In the genomic region with DNA sequence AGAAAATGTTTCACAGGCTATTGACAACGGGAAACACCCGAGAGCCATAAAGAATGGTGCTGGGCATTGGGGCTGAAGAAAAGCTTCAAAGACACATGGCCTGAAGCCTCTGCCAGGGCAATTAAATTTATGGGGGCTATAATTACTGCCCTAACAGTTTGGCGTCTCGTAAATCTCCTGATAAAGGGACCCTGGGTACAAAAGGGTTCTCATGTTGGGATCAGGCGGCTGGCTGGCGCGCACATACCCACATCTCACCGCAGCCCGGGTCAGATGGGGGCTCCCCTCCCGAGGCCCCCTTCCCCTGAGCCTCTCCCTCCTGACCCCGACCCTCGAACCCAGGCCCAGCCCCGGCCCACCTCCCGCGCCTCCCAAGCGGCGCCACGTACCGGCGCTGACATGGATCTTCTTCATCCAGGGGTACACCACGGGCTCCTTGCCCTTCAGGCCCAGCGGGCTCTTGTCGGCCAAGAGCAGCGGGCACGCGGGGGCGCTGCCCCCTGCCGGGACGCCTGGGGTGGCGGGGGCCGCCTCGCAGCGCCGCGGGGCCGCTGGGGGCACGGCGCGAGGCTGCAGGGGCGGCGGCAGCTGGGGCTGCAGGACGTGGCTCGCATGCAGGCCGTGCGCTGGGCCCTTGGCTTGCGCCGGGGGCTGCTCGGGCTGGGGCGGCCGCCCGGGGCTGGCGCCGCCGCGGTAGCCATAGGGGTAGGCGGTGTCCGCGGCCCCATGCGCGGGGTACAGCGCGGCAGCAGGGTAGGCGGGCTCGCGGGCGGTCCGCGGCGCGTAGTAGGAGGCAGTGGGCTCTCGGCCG, we compare ENCODE assay signal across 8 cellular contexts. TPM values are rescaled to one million over a fixed set of nuclear protein-coding genes. Genes with fewer than 3 reads are reported as not detected.
DNase-seq lines count a peak whose midpoint lies in the region; ATAC-seq and TF ChIP-seq lines count a peak whose summit lies in the region.

No MANE protein-coding gene starts in this region.

- ATAC-seq in right lobe of liver, result peak; percentile 9 to 18 (median 12)
- peak; percentile 42 for ATAC-seq in upper lobe of right lung
- ATAC-seq in GM21367 (IDR thresholded peaks at IDR 0.05; ENCODE audit: unreplicated experiment), result no peak
- ATAC-seq in GM19035 (IDR thresholded peaks at IDR 0.05; ENCODE audit: unreplicated experiment), result no peak
- ATAC-seq in GM19452 (IDR thresholded peaks at IDR 0.05; ENCODE audit: unreplicated experiment), result no peak

- TF ChIP-seq CTCF in right lobe of liver (IDR thresholded peaks at IDR 0.05), result peak in 1 of 4 donors; percentile 21
- no peak for TF ChIP-seq CTCF in upper lobe of right lung (IDR thresholded peaks at IDR 0.05)

- H3K4me1 ChIP-seq in right lobe of liver, result no peaks in the 10 kb centered on the region
- H3K4me1 ChIP-seq in upper lobe of right lung, result peaks cover 46% of the 10 kb centered on the region

- H3K9me3 Mint-ChIP-seq in activated T-cell treated with anti-CD3 and anti-CD28 coated beads, Interleukin-2, amount 50 U/mL, for 24 hours, result peaks cover 2% of the 10 kb centered on the region

- no peak overlapping the region for H3K27ac Mint-ChIP-seq in activated T-cell treated with anti-CD3 and anti-CD28 coated beads, Interleukin-2, amount 50 U/mL, for 24 hours

- WGBS in adipose tissue, 3 donors, result 13 to 35% (median 21%) methylated on average over 61 to 72 of the region's 72 CpGs
- 17% methylated on average over 11 of the region's 72 CpGs for WGBS in right lobe of liver (ENCODE audit: insufficient coverage, low coverage, low lambda C conversion rate, missing lambda C conversion rate)

- no peak overlapping the region for H3K4me3 Mint-ChIP-seq in activated T-cell treated with anti-CD3 and anti-CD28 coated beads, Interleukin-2, amount 50 U/mL, for 24 hours

- TF ChIP-seq POLR2A in right lobe of liver (IDR thresholded peaks at IDR 0.05), result no peak

- H3K27me3 ChIP-seq in right lobe of liver (peaks cover 0 to 22% of the 10 kb centered on the region in 2 donors), upper lobe of right lung (no peaks in the 10 kb centered on the region)

- H3K9me3 ChIP-seq in right lobe of liver, result no peaks in the 10 kb centered on the region
- H3K9me3 ChIP-seq in upper lobe of right lung, result no peaks in the 10 kb centered on the region

- H3K36me3 ChIP-seq in right lobe of liver (no peaks in the 10 kb centered on the region), upper lobe of right lung (no peaks in the 10 kb centered on the region)

- peak; percentile 40 for DNase-seq in activated T-cell treated with anti-CD3 and anti-CD28 coated beads, Interleukin-2, amount 50 U/mL, for 24 hours
- no peak for DNase-seq in activated T-cell treated with anti-CD3 and anti-CD28 coated beads for 4 hours
- no peak for DNase-seq in right lobe of liver
- DNase-seq in upper lobe of right lung, result peak; percentile 65

- H3K4me3 ChIP-seq in right lobe of liver (peak overlapping the region; percentile 38 to 50 (median 46)), upper lobe of right lung (peak overlapping the region; percentile 57)

- intact Hi-C loops in right lobe of liver (cut with DNase I), result no loop called here
- intact Hi-C loops in upper lobe of right lung (cut with DNase I), result no loop called here

- H3K27ac ChIP-seq in adipose tissue (ENCODE audit: low read depth, low read length), result peak overlapping the region; percentile 5
- peak overlapping the region; percentile 40 to 81 (median 81) for H3K27ac ChIP-seq in right lobe of liver
- peak overlapping the region; percentile 85 for H3K27ac ChIP-seq in upper lobe of right lung

- peaks cover 82% of the 10 kb centered on the region for H3K27me3 Mint-ChIP-seq in activated T-cell treated with anti-CD3 and anti-CD28 coated beads, Interleukin-2, amount 50 U/mL, for 24 hours

- no peaks in the 10 kb centered on the region for H3K36me3 Mint-ChIP-seq in activated T-cell treated with anti-CD3 and anti-CD28 coated beads, Interleukin-2, amount 50 U/mL, for 24 hours (ENCODE audit: low read depth)

- H3K4me1 Mint-ChIP-seq in activated T-cell treated with anti-CD3 and anti-CD28 coated beads, Interleukin-2, amount 50 U/mL, for 24 hours (ENCODE audit: low read depth), result peaks cover 16% of the 10 kb centered on the region

RNA-seq across cellular contexts. Expression of a gene that starts 0.6 kb away (rescaled TPM):
- 10 to 100 TPM in 1 of 3 donors, 1 to 10 TPM in 2; 1.2 to 19.8 (median 4.9) TPM for polyA plus RNA-seq in adipose tissue
- total RNA-seq in right lobe of liver (1 to 10 TPM in 1 of 6 experiments, under 1 TPM in 4, not detected in 1; 0.55 to 1.6 (median 0.75) TPM), upper lobe of right lung (7.1 TPM)

RNA-seq across cellular contexts. Expression of a gene that starts 13.5 kb away (rescaled TPM):
- 10 to 100 TPM in 2 of 3 donors, 1 to 10 TPM in 1; 3.1 to 29.6 (median 11.8) TPM for polyA plus RNA-seq in adipose tissue
- total RNA-seq in right lobe of liver (1 to 10 TPM in 2 of 6 experiments, under 1 TPM in 4; 0.18 to 1.5 (median 0.65) TPM), upper lobe of right lung (16.0 TPM)

RNA-seq across cellular contexts. Expression of a gene that starts 17.6 kb away (rescaled TPM):
- polyA plus RNA-seq in adipose tissue, result 1 to 10 TPM in 2 of 3 donors, under 1 TPM in 1; 0.39 to 3.6 (median 1.5) TPM
- total RNA-seq in right lobe of liver (not detected), upper lobe of right lung (6.5 TPM)

RNA-seq across cellular contexts. Expression of a gene that starts 22.4 kb away (rescaled TPM):
- polyA plus RNA-seq in adipose tissue, result 1 to 10 TPM in 2 of 3 donors, under 1 TPM in 1; 0.86 to 7.4 (median 4.6) TPM
- under 1 TPM in 4 of 6 experiments, not detected in 2; 0.17 to 0.26 (median 0.25) TPM for total RNA-seq in right lobe of liver
- total RNA-seq in upper lobe of right lung, result 8.7 TPM

RNA-seq across cellular contexts. Expression of a gene that starts 26.5 kb away (rescaled TPM):
- 10 to 100 TPM in 1 of 3 donors, 1 to 10 TPM in 2; 1.3 to 10.8 (median 5.2) TPM for polyA plus RNA-seq in adipose tissue
- total RNA-seq in right lobe of liver (not detected), upper lobe of right lung (2.9 TPM)

Comparison
In these comparisons a context has a peak if more than half of its experiments do, and no peak if none do; other contexts are left out.
1. DNase-seq: peak in activated T-cell treated with anti-CD3 and anti-CD28 coated beads, Interleukin-2, amount 50 U/mL, for 24 hours (single experiment) and upper lobe of right lung (single experiment); none in activated T-cell treated with anti-CD3 and anti-CD28 coated beads for 4 hours (single experiment) and right lobe of liver (0 of 3).
2. H3K27ac ChIP-seq: peak in every context shown above with its lines; median percentile 85 in upper lobe of right lung; 81 in right lobe of liver; 5 in adipose tissue.
3. ATAC-seq: peak in right lobe of liver (4 of 4) and upper lobe of right lung (single experiment); none in GM21367 (single experiment), GM19035 (single experiment) and GM19452 (single experiment).